Comparison of ENCODE assay signal across 16 cellular contexts in genomic region chr2:30115981-30116285, GRCh38. TPM values are rescaled to one million over a fixed set of nuclear protein-coding genes. Genes with fewer than 3 reads are reported as not detected.
DNase-seq lines count a peak whose midpoint lies in the region; ATAC-seq, FAIRE-seq and TF ChIP-seq lines count a peak whose summit lies in the region.
"Had no signal": no experiment of that assay in that cellular context is flagged by ENCODE, and none has a peak within 500 bp of the region (broad histone marks: within the 10 kb centered on the region; RNA-seq: fewer than 3 reads in every experiment).

No MANE protein-coding gene starts in this region.

- no peak overlapping the region for H3K27ac ChIP-seq in RWPE2 (ENCODE audit: poor library complexity, severe bottlenecking)
- H3K27ac ChIP-seq: body of pancreas, hepatocyte, tibial nerve had no signal

- H3K36me3 Mint-ChIP-seq in CD14-positive monocyte (no peaks in the 10 kb centered on the region), HFFc6 (ENCODE audit: low read depth) (no peaks in the 10 kb centered on the region)
- H3K36me3 Mint-ChIP-seq: natural killer cell treated with Interleukin-12 subunit alpha and Interleukin-12 subunit beta and Interleukin-15 and Interleukin-18, amount 100 ng/mL, for 72 hours had no signal

- peaks cover 7% of the 10 kb centered on the region for H3K4me1 ChIP-seq in RWPE2 (ENCODE audit: insufficient read depth, poor library complexity, severe bottlenecking)

- no peak for FAIRE-seq in GM12892 (lab: Jason Lieb, UNC)
- FAIRE-seq: frontal cortex had no signal

- H3K9me3 Mint-ChIP-seq in CD14-positive monocyte (no peaks in the 10 kb centered on the region), HFFc6 (no peaks in the 10 kb centered on the region)
- H3K9me3 Mint-ChIP-seq: central memory CD8-positive, alpha-beta T cell; dendritic cell treated with granulocyte-macrophage colony-stimulating factor and Interleukin-4, amounts not matched to agents 40 ng/mL and 50 ng/mL, for 4 days; natural killer cell treated with Interleukin-12 subunit alpha and Interleukin-12 subunit beta and Interleukin-15 and Interleukin-18, amount 100 ng/mL, for 72 hours had no signal

- H3K27me3 Mint-ChIP-seq in CD14-positive monocyte (ENCODE audit: low read depth in 3 of 3) (peaks cover 1 to 8% (median 3%) of the 10 kb centered on the region in 3 donors), HFFc6 (ENCODE audit: insufficient read depth) (peaks cover 10% of the 10 kb centered on the region)

- TF ChIP-seq POLR2A in GM12892 (IDR thresholded peaks at IDR 0.05; ENCODE audit: low read depth, low read length) (no peak), erythroblast (IDR thresholded peaks at IDR 0.05; ENCODE audit: low read length) (no peak)

- no peak overlapping the region for H3K4me3 ChIP-seq in RWPE2 (ENCODE audit: severe bottlenecking)
- H3K4me3 ChIP-seq: body of pancreas, hepatocyte, mucosa of descending colon, tibial nerve had no signal

- no peaks in the 10 kb centered on the region for H3K9me3 ChIP-seq in RWPE2 (ENCODE audit: severe bottlenecking)
- H3K9me3 ChIP-seq: body of pancreas, mucosa of descending colon, tibial nerve had no signal

- H3K27me3 ChIP-seq in RWPE2 (ENCODE audit: insufficient read depth, poor library complexity, severe bottlenecking) = no peaks in the 10 kb centered on the region
- H3K27me3 ChIP-seq: body of pancreas, hepatocyte, tibial nerve had no signal

- TF ChIP-seq CTCF in CD14-positive monocyte (IDR thresholded peaks at IDR 0.05) = peak; percentile 45
- TF ChIP-seq CTCF in HFFc6 (IDR thresholded peaks at IDR 0.05) = peak; percentile 0
- peak; percentile 57 for TF ChIP-seq CTCF in RWPE2 (IDR thresholded peaks at IDR 0.05; ENCODE audit: poor library complexity, severe bottlenecking)

- no peak overlapping the region for H3K4me3 Mint-ChIP-seq in CD14-positive monocyte
- H3K4me3 Mint-ChIP-seq in HFFc6 = no peak overlapping the region
- H3K4me3 Mint-ChIP-seq: central memory CD8-positive, alpha-beta T cell; dendritic cell treated with granulocyte-macrophage colony-stimulating factor and Interleukin-4, amounts not matched to agents 40 ng/mL and 50 ng/mL, for 4 days; natural killer cell treated with Interleukin-12 subunit alpha and Interleukin-12 subunit beta and Interleukin-15 and Interleukin-18, amount 100 ng/mL, for 72 hours had no signal

- ATAC-seq in RWPE2 (ENCODE audit: low read depth) (no peak), left lobe of liver (peak; percentile 10), HG03095 (IDR thresholded peaks at IDR 0.05; ENCODE audit: unreplicated experiment) (no peak), GM21723 (IDR thresholded peaks at IDR 0.05; ENCODE audit: unreplicated experiment) (no peak)

- no peaks in the 10 kb centered on the region for H3K36me3 ChIP-seq in RWPE2 (ENCODE audit: low read depth)
- H3K36me3 ChIP-seq: tibial nerve had no signal

- intact Hi-C loops in CD14-positive monocyte (cut with micrococcal nuclease) = loop anchor here in 1 of 2 donors (1.0 kb wide), 1 partner anchor 27 kb away; no protein-coding TSS in a partner anchor

- H3K4me1 Mint-ChIP-seq in CD14-positive monocyte = peaks cover 4% of the 10 kb centered on the region
- H3K4me1 Mint-ChIP-seq in HFFc6 (ENCODE audit: low read depth) = peaks cover 42% of the 10 kb centered on the region

- H3K27ac Mint-ChIP-seq in CD14-positive monocyte = no peak overlapping the region
- H3K27ac Mint-ChIP-seq in HFFc6 = no peak overlapping the region
- H3K27ac Mint-ChIP-seq: dendritic cell treated with granulocyte-macrophage colony-stimulating factor and Interleukin-4, amounts not matched to agents 40 ng/mL and 50 ng/mL, for 4 days; natural killer cell treated with Interleukin-12 subunit alpha and Interleukin-12 subunit beta and Interleukin-15 and Interleukin-18, amount 100 ng/mL, for 72 hours had no signal

- DNase-seq in CD14-positive monocyte (ENCODE audit: low spot score) (no peak), HFFc6 (no peak), RWPE2 (ENCODE audit: low spot score) (no peak), left lobe of liver (ENCODE audit: low spot score) (no peak), GM12892 (ENCODE audit: insufficient read length) (no peak), erythroblast (lab: John Stamatoyannopoulos, UW) (no peak)

RNA-seq across cellular contexts. Expression of gene YPEL5, which starts 30.9 kb away (rescaled TPM):
- polyA plus RNA-seq in CD14-positive monocyte = 100 to 1,000 TPM; 231 to 235 TPM
- 100 to 1,000 TPM in 1 of 6 experiments, 10 to 100 TPM in 5; 81.8 to 110 (median 88.4) TPM for total RNA-seq in HFFc6 (2021; fragmentation: NEBNext Ultra II Directional; extraction: Animal tissue kit (Norgen Biotek cat#: 25700))
- 33.5 TPM for total RNA-seq in left lobe of liver
- polyA plus RNA-seq in GM12892 (2012; ENCODE audit: missing spikeins) = 22.3 TPM

Comparison
In these comparisons a context has a peak if more than half of its experiments do, and no peak if none do; other contexts are left out.
1. CTCF ChIP-seq: peak in every context shown above with its lines; median percentile 57 in RWPE2; 45 in CD14-positive monocyte; 0 in HFFc6.